In genomic region chr4:87038837-87039715, GRCh38 we compare ENCODE assay signal across 9 cellular contexts.
A peak's percentile ranks its signal among the peaks of the same experiment; 100 is the strongest.
DNase-seq lines count a peak whose midpoint lies in the region; ATAC-seq, FAIRE-seq and TF ChIP-seq lines count a peak whose summit lies in the region.
"Had no signal": no experiment of that assay in that cellular context is flagged by ENCODE, and none has a peak within 500 bp of the region (broad histone marks: within the 10 kb centered on the region; RNA-seq: fewer than 3 reads in every experiment).

No MANE protein-coding gene starts in this region.

- no peak overlapping the region for H2AFZ ChIP-seq in smooth muscle cell (ENCODE audit: low read depth)

- peaks cover 48% of the 10 kb centered on the region for H3K4me1 ChIP-seq in A673 (ENCODE audit: insufficient read depth, low read length, poor library complexity, severe bottlenecking)
- H3K4me1 ChIP-seq in smooth muscle cell (ENCODE audit: low read depth): peaks cover 66% of the 10 kb centered on the region

- H3K27ac ChIP-seq in A673 (ENCODE audit: low read depth, low read length, poor library complexity, severe bottlenecking) (no peak overlapping the region), brain microvascular endothelial cell (peak overlapping the region; percentile 42), smooth muscle cell (ENCODE audit: low read depth) (peak overlapping the region; percentile 93)

- H4K20me1 ChIP-seq in smooth muscle cell (ENCODE audit: low read depth): peaks cover 68% of the 10 kb centered on the region

- H3K79me2 ChIP-seq in smooth muscle cell (ENCODE audit: low read depth): peaks cover 85% of the 10 kb centered on the region

- peak; percentile 98 for FAIRE-seq in islet of Langerhans (lab: Jason Lieb, UNC)
- FAIRE-seq: endometrium had no signal

- WGBS in smooth muscle cell (ENCODE audit: low lambda C conversion rate): 27% methylated on average over 8 of the region's 8 CpGs

- H3F3A ChIP-seq in smooth muscle cell (ENCODE audit: low read depth): peaks cover 7% of the 10 kb centered on the region

- CTCF ChIA-PET in A673 (lab: Charles Lee): interaction anchor here (0.6 kb wide), 1 partner anchor 105 kb away, joined by 4 read pairs; no protein-coding TSS in a partner anchor

- H3K9me3 ChIP-seq in A673 (ENCODE audit: low read depth, low read length, poor library complexity, severe bottlenecking) (no peaks in the 10 kb centered on the region), smooth muscle cell (replicated peaks; ENCODE audit: low read depth) (no peaks in the 10 kb centered on the region)

- intact Hi-C loops in A673 (cut with micrococcal nuclease; ENCODE audit: unreplicated experiment): no loop called here

- H3K36me3 ChIP-seq in A673 (ENCODE audit: insufficient read depth, low read length, poor library complexity, severe bottlenecking): no peaks in the 10 kb centered on the region
- H3K36me3 ChIP-seq in brain microvascular endothelial cell (replicated peaks): no peaks in the 10 kb centered on the region
- H3K36me3 ChIP-seq in smooth muscle cell (ENCODE audit: low read depth): no peaks in the 10 kb centered on the region

- peak; percentile 45 for DNase-seq in A673 (ENCODE audit: low spot score)
- peak; percentile 14 for DNase-seq in MV-4-11 (lab: John Stamatoyannopoulos, UW)
- peak; percentile 90 for DNase-seq in brain microvascular endothelial cell
- peak; percentile 3 for DNase-seq in smooth muscle cell (lab: John Stamatoyannopoulos, UW; ENCODE audit: unreplicated experiment)
- no peak for DNase-seq in KG1 (lab: John Stamatoyannopoulos, UW)

- peak overlapping the region; percentile 79 for H3K9ac ChIP-seq in smooth muscle cell (ENCODE audit: low read depth)

- BruUV-seq in A673 (replicated peaks; lab: Mats Ljungman, UMichigan): no TSS peak

- POLR2A ChIA-PET in A673 (lab: Charles Lee; ENCODE audit: low non-redundant PET): no interaction called here

- in situ Hi-C loops in brain microvascular endothelial cell (cut with HindIII; ENCODE audit: low pct_ligation_motif_present, low sequenced_read_pairs): no loop called here

- peak; percentile 52 for ATAC-seq in GM18909 (IDR thresholded peaks at IDR 0.05; ENCODE audit: poor library complexity, unreplicated experiment)
- ATAC-seq in GM18873 (IDR thresholded peaks at IDR 0.05; ENCODE audit: low FRiP score, unreplicated experiment): no peak

- peak overlapping the region; percentile 71 for H3K4me2 ChIP-seq in smooth muscle cell

- TF ChIP-seq CTCF in A673 (conservative IDR thresholded peaks at IDR 0.05; ENCODE audit: low read depth, low read length) (no peak), brain microvascular endothelial cell (IDR thresholded peaks at IDR 0.05; ENCODE audit: low read depth, low read length, missing control alignments) (no peak), smooth muscle cell (IDR thresholded peaks at IDR 0.05; ENCODE audit: borderline replicate concordance, insufficient read depth, poor library complexity, severe bottlenecking) (no peak)

- H3K4me3 ChIP-seq in A673 (ENCODE audit: low read depth, low read length, poor library complexity, severe bottlenecking) (no peak overlapping the region), brain microvascular endothelial cell (ENCODE audit: low read depth, low read length) (no peak overlapping the region), smooth muscle cell (no peak overlapping the region)

- H3K27me3 ChIP-seq in A673 (replicated peaks; ENCODE audit: insufficient read depth, low read depth, low read length, poor library complexity): no peaks in the 10 kb centered on the region
- no peaks in the 10 kb centered on the region for H3K27me3 ChIP-seq in brain microvascular endothelial cell (replicated peaks)
- no peaks in the 10 kb centered on the region for H3K27me3 ChIP-seq in smooth muscle cell (ENCODE audit: low read depth)
